Comparison of ENCODE assay signal across 23 cellular contexts in genomic region chr22:40070701-40071100, GRCh38.
DNase-seq lines count a peak whose midpoint lies in the region; ATAC-seq, FAIRE-seq and TF ChIP-seq lines count a peak whose summit lies in the region.
"Had no signal": no experiment of that assay in that cellular context is flagged by ENCODE, and none has a peak within 500 bp of the region (broad histone marks: within the 10 kb centered on the region; RNA-seq: fewer than 3 reads in every experiment).

No MANE protein-coding gene starts in this region.

- FAIRE-seq in small intestine (lab: Jason Lieb, UNC): no peak
- FAIRE-seq: A549, K562 had no signal

- H3K9me3 ChIP-seq in small intestine (ENCODE audit: control insufficient read depth, low read depth) (no peaks in the 10 kb centered on the region), lower lobe of right lung (no peaks in the 10 kb centered on the region), MG63 (no peaks in the 10 kb centered on the region)
- H3K9me3 ChIP-seq: A549, Caco-2, gastroesophageal sphincter, prostate gland had no signal

- H3K4me1 ChIP-seq in small intestine (ENCODE audit: control insufficient read depth in 2 of 2, insufficient read depth in 1 of 2, low read depth in 1 of 2, low read length in 1 of 2): peaks cover 3 to 6% of the 10 kb centered on the region in 2 donors
- H3K4me1 ChIP-seq in lower lobe of right lung: peaks cover 9% of the 10 kb centered on the region
- H3K4me1 ChIP-seq: A549, Caco-2, prostate gland had no signal

- no peak for ATAC-seq in lower lobe of right lung
- ATAC-seq: A549; activated CD8-positive, alpha-beta memory T cell treated with anti-CD3 and anti-CD28 coated beads, Interleukin-2, amount 10 ng/mL, durations not matched to agents 7 days and 5 days; gastroesophageal sphincter; HCT116; K562 had no signal

- intact Hi-C loops in lower lobe of right lung (cut with DNase I): no loop called here

- H3K36me3 ChIP-seq in small intestine (ENCODE audit: control insufficient read depth in 2 of 2, insufficient read depth in 2 of 2, low read length in 2 of 2) (no peaks in the 10 kb centered on the region), lower lobe of right lung (no peaks in the 10 kb centered on the region), MG63 (no peaks in the 10 kb centered on the region)
- H3K36me3 ChIP-seq: gastroesophageal sphincter, prostate gland had no signal

- DNase-seq in NCI-H2171 treated with DMSO at 0.1 percent for 48 hours (lab: John Stamatoyannopoulos, UW) (peak; percentile 24), NCI-H2171 (lab: John Stamatoyannopoulos, UW) (no peak), HFFc6 (peak; percentile 11), glomerular visceral epithelial cell (ENCODE audit: extremely low spot score) (peak; percentile 6), small intestine (peak; percentile 24), lower lobe of right lung (no peak), DMS53 treated with DMSO at 0.1 percent for 48 hours (lab: John Stamatoyannopoulos, UW; ENCODE audit: unreplicated experiment) (no peak), MG63 (no peak)
- DNase-seq: activated CD8-positive, alpha-beta memory T cell treated with anti-CD3 and anti-CD28 coated beads, Interleukin-2, amount 10 ng/mL, durations not matched to agents 7 days and 5 days; activated naive CD4-positive, alpha-beta T cell treated with anti-CD3 and anti-CD28 coated beads for 36 hours; Caco-2; endodermal cell; islet precursor cell; NCI-H1436; OCI-M1; stimulated activated CD8-positive, alpha-beta memory T cell treated with anti-CD3 and anti-CD28 coated beads, Interleukin-4, amount 100 ng/mL, for 48 hours had no signal

- peaks cover 16% of the 10 kb centered on the region for H3K4me1 Mint-ChIP-seq in HFFc6 (ENCODE audit: low read depth)

- no peaks in the 10 kb centered on the region for H3K9me3 Mint-ChIP-seq in HFFc6
- H3K9me3 Mint-ChIP-seq: activated naive CD4-positive, alpha-beta T cell treated with anti-CD3 and anti-CD28 coated beads for 36 hours; endodermal cell; type B pancreatic cell had no signal

- H3K4me3 Mint-ChIP-seq in HFFc6: no peak overlapping the region; the same call in 1 of the 2 replicates
- H3K4me3 Mint-ChIP-seq: activated CD8-positive, alpha-beta memory T cell treated with anti-CD3 and anti-CD28 coated beads, Interleukin-2, amount 10 ng/mL, durations not matched to agents 7 days and 5 days; activated naive CD4-positive, alpha-beta T cell treated with anti-CD3 and anti-CD28 coated beads for 36 hours; endodermal cell; type B pancreatic cell had no signal

- peaks cover 2% of the 10 kb centered on the region for H3K27me3 Mint-ChIP-seq in HFFc6 (ENCODE audit: insufficient read depth)
- H3K27me3 Mint-ChIP-seq: activated CD8-positive, alpha-beta memory T cell treated with anti-CD3 and anti-CD28 coated beads, Interleukin-2, amount 10 ng/mL, durations not matched to agents 7 days and 5 days; type B pancreatic cell had no signal

- TF ChIP-seq CTCF in HFFc6 (IDR thresholded peaks at IDR 0.05) (no peak), lower lobe of right lung (IDR thresholded peaks at IDR 0.05) (no peak)

- no peaks in the 10 kb centered on the region for H3K27me3 ChIP-seq in small intestine (ENCODE audit: control insufficient read depth in 2 of 2, insufficient read depth in 2 of 2, low read length in 2 of 2)
- H3K27me3 ChIP-seq in lower lobe of right lung (ENCODE audit: low read depth): no peaks in the 10 kb centered on the region
- H3K27me3 ChIP-seq in MG63: no peaks in the 10 kb centered on the region
- H3K27me3 ChIP-seq: gastroesophageal sphincter had no signal

- H3K4me3 ChIP-seq in small intestine (ENCODE audit: low read depth in 1 of 2, low read length in 2 of 2) (no peak overlapping the region), lower lobe of right lung (no peak overlapping the region), MG63 (no peak overlapping the region)
- H3K4me3 ChIP-seq: A549, gastroesophageal sphincter, K562, prostate gland had no signal

- H3K27ac ChIP-seq in small intestine (ENCODE audit: low read depth in 1 of 2, low read length in 1 of 2) (no peak overlapping the region), lower lobe of right lung (no peak overlapping the region)
- H3K27ac ChIP-seq: A549, gastroesophageal sphincter, prostate gland, VCaP had no signal

- H3K36me3 Mint-ChIP-seq in HFFc6 (ENCODE audit: low read depth): no peaks in the 10 kb centered on the region
- H3K36me3 Mint-ChIP-seq: activated CD8-positive, alpha-beta memory T cell treated with anti-CD3 and anti-CD28 coated beads, Interleukin-2, amount 10 ng/mL, durations not matched to agents 7 days and 5 days; type B pancreatic cell had no signal

- H3K27ac Mint-ChIP-seq in HFFc6: no peak overlapping the region
- H3K27ac Mint-ChIP-seq: activated CD8-positive, alpha-beta memory T cell treated with anti-CD3 and anti-CD28 coated beads, Interleukin-2, amount 10 ng/mL, durations not matched to agents 7 days and 5 days; activated naive CD4-positive, alpha-beta T cell treated with anti-CD3 and anti-CD28 coated beads for 36 hours; endodermal cell; type B pancreatic cell had no signal

Comparison
In these comparisons a context has a peak if more than half of its experiments do, and no peak if none do; other contexts are left out.
1. DNase-seq: peak in NCI-H2171 treated with DMSO at 0.1 percent for 48 hours (single experiment), HFFc6 (single experiment), glomerular visceral epithelial cell (single experiment) and small intestine (single experiment); none in NCI-H2171 (single experiment), lower lobe of right lung (single experiment), DMS53 treated with DMSO at 0.1 percent for 48 hours (single experiment) and MG63 (single experiment).